ENCODE assay signal across 28 cellular contexts in genomic region chr22:24590596-24591173, GRCh38.
"Had no signal": no experiment of that assay in that cellular context is flagged by ENCODE, and none has a peak within 500 bp of the region (broad histone marks: within the 10 kb centered on the region; RNA-seq: fewer than 3 reads in every experiment).

No MANE protein-coding gene starts in this region.

- H3K36me3 ChIP-seq: gastrocnemius medialis, uterus had no signal

- H3K9me3 Mint-ChIP-seq: T-helper 2 cell treated with Interferon-gamma antibody and Interleukin-4, amounts not matched to agents 5 μg/mL and 100 μg/mL, for 36 hours had no signal

- H3K27ac ChIP-seq: cardiac muscle cell, gastrocnemius medialis, hepatocyte, left ventricle myocardium inferior, parathyroid adenoma, spleen, thoracic aorta, uterus had no signal

- H3K9me3 ChIP-seq: body of pancreas, gastrocnemius medialis, left ventricle myocardium inferior, spleen, thoracic aorta, uterus had no signal

- H3K27me3 ChIP-seq: body of pancreas, cardiac muscle cell, dorsolateral prefrontal cortex, gastrocnemius medialis, hepatocyte, uterus had no signal

- DNase-seq: activated CD4-positive, alpha-beta T cell treated with anti-CD3 and anti-CD28 coated beads for 4 hours; activated CD4-positive, alpha-beta T cell treated with anti-CD3 and anti-CD28 coated beads, Interleukin-2, amount 50 U/mL, for 4 hours; activated CD4-positive, CD25-positive, alpha-beta regulatory T cell; activated effector memory CD4-positive, alpha-beta T cell treated with Interleukin-2 at 50 U/mL for 16 hours; activated naive CD4-positive, alpha-beta T cell treated with Interleukin-2 at 50 U/mL for 16 hours; activated T-cell treated with anti-CD3 and anti-CD28 coated beads for 4 hours; anterior cingulate cortex; body of pancreas; dorsolateral prefrontal cortex; effector memory CD4-positive, alpha-beta T cell; erythroblast; gastrocnemius medialis; islet precursor cell; left ventricle myocardium inferior; nucleus accumbens; right cardiac atrium; spleen; stimulated activated naive CD4-positive, alpha-beta T cell treated with Interleukin-2 at 50 U/mL for 16 hours; trophoblast cell; uterus had no signal

- H3K4me1 ChIP-seq: gastrocnemius medialis, parathyroid adenoma, uterus had no signal

- H3K27ac Mint-ChIP-seq: activated naive CD8-positive, alpha-beta T cell; T-helper 2 cell treated with Interferon-gamma antibody and Interleukin-4, amounts not matched to agents 5 μg/mL and 100 μg/mL, for 36 hours had no signal

- H3K4me3 Mint-ChIP-seq: activated naive CD8-positive, alpha-beta T cell; T-helper 2 cell treated with Interferon-gamma antibody and Interleukin-4, amounts not matched to agents 5 μg/mL and 100 μg/mL, for 36 hours had no signal

- H3K4me3 ChIP-seq: body of pancreas, cardiac muscle cell, coronary artery, dorsolateral prefrontal cortex, gastrocnemius medialis, hepatocyte, left ventricle myocardium inferior, lung, spleen, thoracic aorta, uterus had no signal

- ATAC-seq: body of pancreas, gastrocnemius medialis, right cardiac atrium had no signal
